ENCODE assay signal across 29 cellular contexts in genomic region chr13:48294670-48295069, GRCh38.
"Had no signal": no experiment of that assay in that cellular context is flagged by ENCODE, and none has a peak within 500 bp of the region (broad histone marks: within the 10 kb centered on the region; RNA-seq: fewer than 3 reads in every experiment).

No MANE protein-coding gene starts in this region.

- FAIRE-seq: urothelium cell line had no signal

- H3K27me3 ChIP-seq: neural progenitor cell, ovary, spleen, suprapubic skin, testis, tibial artery, transverse colon, vagina had no signal

- H3K9ac ChIP-seq: neural progenitor cell, parathyroid adenoma had no signal

- H3K9me3 ChIP-seq: ovary, psoas muscle, spleen, suprapubic skin, testis, tibial artery, transverse colon, vagina had no signal

- H3K79me2 ChIP-seq: parathyroid adenoma had no signal

- ATAC-seq: naive thymus-derived CD4-positive, alpha-beta T cell; natural killer cell; psoas muscle; right cardiac atrium; sciatic nerve; stimulated activated memory B cell treated with anti-CD40 and anti-IgM and Interleukin-4, amounts not matched to agents 10 μg/mL and 1 μg/mL and 100 μg/mL, for 72 hours; stimulated activated naive CD8-positive, alpha-beta T cell treated with anti-CD3 and anti-CD28 coated beads, Interleukin-15, amount 100 ng/mL, for 72 hours had no signal

- H2AFZ ChIP-seq: neural progenitor cell, parathyroid adenoma had no signal

- H3K36me3 ChIP-seq: neural progenitor cell, ovary, spleen, suprapubic skin, tibial artery, transverse colon, vagina had no signal

- DNase-seq: naive thymus-derived CD4-positive, alpha-beta T cell; natural killer cell; occipital lobe; ovary; posterior cingulate gyrus; psoas muscle; right cardiac atrium; spleen; stimulated activated CD4-positive, alpha-beta T cell treated with anti-CD3 and anti-CD28 coated beads, Interleukin-12 subunit alpha, Interleukin-12 subunit beta, amount 100 ng/mL, for 4 hours; stimulated activated CD4-positive, alpha-beta T cell treated with anti-CD3 and anti-CD28 coated beads, Interleukin-1b, Interleukin-23, amount 100 ng/mL, for 48 hours; stimulated activated CD4-positive, alpha-beta T cell treated with anti-CD3 and anti-CD28 coated beads, Interleukin-4, amount 100 ng/mL, for 1 hour; stimulated activated CD4-positive, alpha-beta T cell treated with anti-CD3 and anti-CD28 coated beads, Interleukin-4, amount 100 ng/mL, for 4 hours; stimulated activated CD8-positive, alpha-beta memory T cell treated with anti-CD3 and anti-CD28 coated beads, Interleukin-4, amount 100 ng/mL, for 48 hours; stimulated activated naive CD4-positive, alpha-beta T cell; stimulated activated naive CD8-positive, alpha-beta T cell treated with anti-CD3 and anti-CD28 coated beads, Interleukin-15, amount 100 ng/mL, for 72 hours; stimulated activated naive CD8-positive, alpha-beta T cell treated with anti-CD3 and anti-CD28 coated beads, Interleukin-15, Interleukin-2, amounts not matched to agents 100 U/mL and 50 U/mL, for 24 hours; substantia nigra; testis; tibial artery; transverse colon had no signal

- H3K4me1 ChIP-seq: neural progenitor cell, parathyroid adenoma, suprapubic skin, testis, tibial artery, transverse colon, vagina had no signal

- H3K4me3 ChIP-seq: neural progenitor cell, ovary, psoas muscle, skin epidermis, smooth muscle cell, spleen, suprapubic skin, testis, tibial artery, transverse colon, vagina had no signal

- H3K4me2 ChIP-seq: neural progenitor cell, smooth muscle cell had no signal

- H3K27ac ChIP-seq: neural progenitor cell, ovary, parathyroid adenoma, psoas muscle, skin epidermis, spleen, suprapubic skin, testis, tibial artery, transverse colon, vagina had no signal
